ENCODE assay signal across 8 cellular contexts in genomic region chr16:23678430-23679273, GRCh38. TPM values are rescaled to one million over a fixed set of nuclear protein-coding genes. Genes with fewer than 3 reads are reported as not detected.
DNase-seq lines count a peak whose midpoint lies in the region; ATAC-seq and TF ChIP-seq lines count a peak whose summit lies in the region.

TSS of gene PLK1 (plus strand) at chr16:23678889. CDS start at chr16:23678933, 44 bp downstream.

- DNase-seq in NCI-H146 (lab: John Stamatoyannopoulos, UW): peak; percentile 93
- peak in 56 of 58 donors; percentile 14 to 86 (median 55) for DNase-seq in anterior cingulate cortex (lab: John Stamatoyannopoulos, UW)
- peak; percentile 96 for DNase-seq in hepatic stellate cell (ENCODE audit: low spot score)
- DNase-seq in retinal pigment epithelial cell (ENCODE audit: low read depth): peak; percentile 46
- DNase-seq in cortex of kidney (lab: John Stamatoyannopoulos, UW): no peak

- peak; percentile 32 for TF ChIP-seq CTCF in GM12874 (IDR thresholded peaks at IDR 0.05; ENCODE audit: insufficient read depth, low read depth, low read length)
- peak; percentile 50 for TF ChIP-seq CTCF in retinal pigment epithelial cell (conservative IDR thresholded peaks at IDR 0.05; ENCODE audit: low read depth, low read length)

- peak; percentile 94 for ATAC-seq in HG02798 (IDR thresholded peaks at IDR 0.05; ENCODE audit: poor library complexity, unreplicated experiment)

- intact Hi-C loops in T-helper 2 cell treated with Interferon-gamma antibody and Interleukin-4, amounts not matched to agents 100 ng/mL and 5 ng/mL, for 36 hours (cut with micrococcal nuclease): loop anchor here (1.0 to 10.0 kb wide), 5 partner anchors 37 to 226 kb away; partner anchors contain the start of genes COG7, DCTN5, EARS2 and NDUFAB1

- peak within 1 kb of the TSS; percentile 83 for H3K4me3 ChIP-seq in retinal pigment epithelial cell (ENCODE audit: low read length)

RNA-seq across cellular contexts. Expression of gene PLK1, which starts in this region (rescaled TPM):
- total RNA-seq in T-helper 2 cell treated with Interferon-gamma antibody and Interleukin-4, amounts not matched to agents 100 ng/mL and 5 ng/mL, for 36 hours: 88.1 and 91.8 TPM in 2 replicates
